ENCODE assay signal across 21 cellular contexts in the genomic region with DNA sequence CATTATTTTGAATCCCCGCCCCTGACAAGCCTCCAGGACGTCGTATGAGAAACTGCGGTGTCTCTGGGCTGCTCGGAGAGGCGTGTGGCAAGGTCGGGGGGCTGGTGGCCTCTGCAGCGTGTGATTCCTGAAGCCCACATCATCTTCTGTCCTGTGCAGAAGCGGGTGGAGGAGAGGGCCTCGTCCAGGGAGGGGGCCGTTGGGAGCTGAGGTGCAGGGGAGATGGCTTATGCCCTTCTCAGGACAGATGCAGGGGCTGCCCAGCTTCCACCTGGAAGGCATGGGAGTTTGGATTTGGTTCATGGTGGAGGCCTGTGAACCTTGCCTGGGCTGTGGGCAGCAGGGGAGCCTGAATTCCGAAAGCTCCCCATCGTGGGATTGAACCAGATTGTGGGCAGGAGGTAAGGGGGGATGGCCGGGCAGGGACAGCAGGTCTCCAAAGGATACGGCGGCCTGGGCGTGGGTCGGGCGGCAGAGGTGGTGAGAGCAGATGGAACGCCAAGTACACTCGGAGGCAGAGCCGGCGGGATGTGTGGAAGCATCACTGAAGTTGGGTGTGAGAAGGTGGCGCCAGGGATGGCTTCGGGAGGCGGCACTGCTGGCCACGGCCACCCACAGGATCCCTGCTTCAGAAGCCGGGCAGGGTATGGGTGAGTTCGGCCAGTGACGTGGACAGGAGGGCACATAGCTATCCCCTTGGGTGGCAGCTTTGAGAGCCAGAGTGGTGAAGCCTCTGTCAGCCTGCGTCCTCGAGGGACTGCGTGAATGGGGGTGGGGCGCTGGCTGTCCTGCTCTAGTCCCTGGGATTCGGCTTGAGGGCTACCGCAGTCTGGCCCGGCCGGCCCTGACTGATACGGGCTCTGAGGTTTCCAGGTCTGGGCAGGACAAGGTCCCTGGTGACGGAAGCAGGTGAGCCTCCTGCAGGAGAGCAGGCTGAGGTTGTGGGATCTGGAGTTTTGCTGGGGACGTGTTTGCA.
A peak's percentile ranks its signal among the peaks of the same experiment; 100 is the strongest.
DNase-seq lines count a peak whose midpoint lies in the region; FAIRE-seq and TF ChIP-seq lines count a peak whose summit lies in the region.
"Had no signal": no experiment of that assay in that cellular context is flagged by ENCODE, and none has a peak within 500 bp of the region (broad histone marks: within the 10 kb centered on the region; RNA-seq: fewer than 3 reads in every experiment).

No MANE protein-coding gene starts in this region.

- no peak overlapping the region for H3K4me3 Mint-ChIP-seq in progenitor cell of endocrine pancreas (ENCODE audit: low read depth)
- H3K4me3 Mint-ChIP-seq: B cell; CD4-positive, alpha-beta T cell had no signal

- H3K4me3 ChIP-seq in H7 (ENCODE audit: insufficient read depth, low read depth, low read length) (no peak overlapping the region), kidney (ENCODE audit: low read length in 2 of 2) (no peak overlapping the region), sigmoid colon (no peak overlapping the region)
- H3K4me3 ChIP-seq: SJSA1 had no signal

- no peaks in the 10 kb centered on the region for H3K4me1 ChIP-seq in kidney (ENCODE audit: control insufficient read depth in 1 of 2, insufficient read depth in 1 of 2, low read depth in 1 of 2, low read length in 2 of 2)
- H3K4me1 ChIP-seq in sigmoid colon, result no peaks in the 10 kb centered on the region
- H3K4me1 ChIP-seq: Caco-2, SJSA1 had no signal

- H3K36me3 ChIP-seq in H7 (replicated peaks; ENCODE audit: control insufficient read depth, insufficient read depth, low read length) (no peaks in the 10 kb centered on the region), kidney (ENCODE audit: control insufficient read depth in 1 of 2, insufficient read depth in 2 of 2, low read length in 2 of 2) (no peaks in the 10 kb centered on the region), sigmoid colon (no peaks in the 10 kb centered on the region)
- H3K36me3 ChIP-seq: SJSA1 had no signal

- H3K4me1 Mint-ChIP-seq in progenitor cell of endocrine pancreas (ENCODE audit: low read depth), result no peaks in the 10 kb centered on the region
- H3K4me1 Mint-ChIP-seq: B cell had no signal

- WGBS in sigmoid colon, 2 donors, result 87% methylated on average over 41 of the region's 41 CpGs

- no peaks in the 10 kb centered on the region for H3K36me3 Mint-ChIP-seq in progenitor cell of endocrine pancreas (ENCODE audit: insufficient read depth)

- peaks cover 15% of the 10 kb centered on the region for H3K27me3 Mint-ChIP-seq in progenitor cell of endocrine pancreas

- no peaks in the 10 kb centered on the region for H3K27me3 ChIP-seq in H7 (ENCODE audit: control insufficient read depth, insufficient read depth, low read length)
- H3K27me3 ChIP-seq in sigmoid colon, result peaks cover 0 to 10% (median 0%) of the 10 kb centered on the region in 3 donors

- no peak overlapping the region for H3K27ac Mint-ChIP-seq in progenitor cell of endocrine pancreas
- H3K27ac Mint-ChIP-seq: B cell; CD4-positive, alpha-beta T cell had no signal

- H3K9me3 Mint-ChIP-seq in progenitor cell of endocrine pancreas (ENCODE audit: low read depth), result no peaks in the 10 kb centered on the region
- H3K9me3 Mint-ChIP-seq: CD4-positive, alpha-beta T cell had no signal

- intact Hi-C loops in kidney (cut with DNase I) (no loop called here), sigmoid colon (cut with DNase I) (no loop called here)

- TF ChIP-seq EP300 in sigmoid colon (IDR thresholded peaks at IDR 0.05), result no peak

- H3K9me3 ChIP-seq in kidney (ENCODE audit: control insufficient read depth in 1 of 2, low read length in 2 of 2) (no peaks in the 10 kb centered on the region), sigmoid colon (no peaks in the 10 kb centered on the region)
- H3K9me3 ChIP-seq: Caco-2, SJSA1 had no signal

- FAIRE-seq in kidney (lab: Jason Lieb, UNC), result no peak

- TF ChIP-seq POLR2A in sigmoid colon (IDR thresholded peaks at IDR 0.05), result no peak

- H3K27ac ChIP-seq in kidney (ENCODE audit: low read depth in 2 of 2, low read length in 2 of 2) (no peak overlapping the region), sigmoid colon (no peak overlapping the region)
- H3K27ac ChIP-seq: RWPE1, SJSA1 had no signal

- TF ChIP-seq CTCF in kidney (IDR thresholded peaks at IDR 0.05; ENCODE audit: borderline replicate concordance, extremely low read depth, insufficient read depth) (no peak), sigmoid colon (IDR thresholded peaks at IDR 0.05) (no peak), progenitor cell of endocrine pancreas (IDR thresholded peaks at IDR 0.05; ENCODE audit: unreplicated experiment) (no peak)

- DNase-seq in activated naive CD4-positive, alpha-beta T cell treated with anti-CD3 and anti-CD28 coated beads, Interleukin-2, amount 50 U/mL, for 16 hours, result peak; percentile 4
- DNase-seq in activated naive CD4-positive, alpha-beta T cell (lab: John Stamatoyannopoulos, UW), result no peak
- DNase-seq in H7, result peak; percentile 65
- peak; percentile 63 for DNase-seq in kidney
- DNase-seq in sigmoid colon, result peak; percentile 40
- no peak for DNase-seq in AG20443 (ENCODE audit: low spot score)
- DNase-seq in NCI-H510A treated with DMSO at 0.1 percent for 48 hours (lab: John Stamatoyannopoulos, UW), result no peak
- DNase-seq in progenitor cell of endocrine pancreas (ENCODE audit: low spot score, unreplicated experiment), result no peak
- DNase-seq: 8988T; Caco-2; CD4-positive, alpha-beta T cell; GF-D8; HCEC 1CT; MM.1S; NCI-H1092; NCI-H1694; NCI-H524 treated with DMSO at 0.1 percent for 48 hours; PC-3 had no signal

- H3K9ac ChIP-seq in kidney (ENCODE audit: low read length in 2 of 2), result no peak overlapping the region

Comparison
In these comparisons a context has a peak if more than half of its experiments do, and no peak if none do; other contexts are left out.
1. DNase-seq: peak in activated naive CD4-positive, alpha-beta T cell treated with anti-CD3 and anti-CD28 coated beads, Interleukin-2, amount 50 U/mL, for 16 hours (single experiment), H7 (single experiment), kidney (single experiment) and sigmoid colon (single experiment); none in activated naive CD4-positive, alpha-beta T cell (0 of 4), AG20443 (single experiment), NCI-H510A treated with DMSO at 0.1 percent for 48 hours (single experiment) and progenitor cell of endocrine pancreas (single experiment).